ENCODE assay signal across 8 cellular contexts in genomic region chr17:17681187-17681743, GRCh38. TPM values are rescaled to one million over a fixed set of nuclear protein-coding genes. Genes with fewer than 3 reads are reported as not detected.
DNase-seq lines count a peak whose midpoint lies in the region; ATAC-seq and TF ChIP-seq lines count a peak whose summit lies in the region.

Gene RAI1 (plus strand): TSS chr17:17681458. CDS start chr17:17792949, 111,491 bp downstream.

- peaks cover 9 to 19% of the 10 kb centered on the region in 2 donors for H3K4me1 ChIP-seq in lung (ENCODE audit: control insufficient read depth in 2 of 2, insufficient read depth in 2 of 2, low read length in 2 of 2)

- H3K9me3 Mint-ChIP-seq in activated CD8-positive, alpha-beta T cell treated with anti-CD3 and anti-CD28 coated beads for 36 hours: no peaks in the 10 kb centered on the region

- CTCF ChIA-PET in activated CD8-positive, alpha-beta T cell treated with anti-CD3 and anti-CD28 coated beads for 36 hours (lab: Charles Lee): interaction anchor here (0.9 to 2.8 kb wide), 13 partner anchors 8 to 352 kb away, joined by 3 to 22 read pairs (median 7); no protein-coding TSS in a partner anchor

- H3K9me3 ChIP-seq in lung (ENCODE audit: control insufficient read depth in 2 of 2, insufficient read depth in 1 of 2, low read length in 1 of 2): no peaks in the 10 kb centered on the region

- no peaks in the 10 kb centered on the region for H3K27me3 Mint-ChIP-seq in activated CD8-positive, alpha-beta T cell treated with anti-CD3 and anti-CD28 coated beads for 36 hours

- ATAC-seq in GM18909 (IDR thresholded peaks at IDR 0.05; ENCODE audit: poor library complexity, unreplicated experiment) (peak; percentile 55), HG03439 (IDR thresholded peaks at IDR 0.05; ENCODE audit: unreplicated experiment) (peak; percentile 36), lung (ENCODE audit: insufficient read depth, low FRiP score) (peak; percentile 72)
- peak; percentile 65 for ATAC-seq in activated CD8-positive, alpha-beta T cell treated with anti-CD3 and anti-CD28 coated beads for 36 hours

- TF ChIP-seq CTCF in activated CD8-positive, alpha-beta T cell treated with anti-CD3 and anti-CD28 coated beads for 36 hours (IDR thresholded peaks at IDR 0.05): peak; percentile 60
- peak; percentile 49 for TF ChIP-seq CTCF in lung (IDR thresholded peaks at IDR 0.05; ENCODE audit: control extremely low read depth, extremely low read depth)

- peak; percentile 91 for DNase-seq in AG08396 (ENCODE audit: low spot score)
- peak; percentile 93 for DNase-seq in NCI-H82 (lab: John Stamatoyannopoulos, UW)
- DNase-seq in activated CD8-positive, alpha-beta T cell treated with anti-CD3 and anti-CD28 coated beads for 36 hours: peak; percentile 73
- peak; percentile 56 for DNase-seq in effector CD8-positive, alpha-beta T cell (lab: John Stamatoyannopoulos, UW)
- DNase-seq in lung (ENCODE audit: low spot score): peak; percentile 74
- peak in 2 of 3 experiments; percentile 25 to 64 for DNase-seq in stimulated activated CD4-positive, alpha-beta T cell treated with anti-CD3 and anti-CD28 coated beads, TNF-alpha, amount 100 ng/mL, for 24 hours (ENCODE audit: low read depth in 3 of 3)

- WGBS in lung, 2 donors: 0 to 1% methylated on average over 51 to 83 of the region's 84 CpGs

- peaks cover 38% of the 10 kb centered on the region for H3K4me1 Mint-ChIP-seq in activated CD8-positive, alpha-beta T cell treated with anti-CD3 and anti-CD28 coated beads for 36 hours (ENCODE audit: low read depth)

- peak within 1 kb of the TSS; percentile 80 for H3K4me3 Mint-ChIP-seq in activated CD8-positive, alpha-beta T cell treated with anti-CD3 and anti-CD28 coated beads for 36 hours

- intact Hi-C loops in activated CD8-positive, alpha-beta T cell treated with anti-CD3 and anti-CD28 coated beads for 36 hours (cut with micrococcal nuclease): loop anchor here (5.0 kb wide), 1 partner anchor 176 kb away; no protein-coding TSS in a partner anchor

- POLR2A ChIA-PET in activated CD8-positive, alpha-beta T cell treated with anti-CD3 and anti-CD28 coated beads for 36 hours (lab: Charles Lee): interaction anchor here (0.6 to 3.5 kb wide), 15 partner anchors 9 to 211 kb away, joined by 3 to 52 read pairs (median 5); partner anchors contain the start of gene SREBF1

- peak within 1 kb of the TSS; percentile 91 for H3K27ac Mint-ChIP-seq in activated CD8-positive, alpha-beta T cell treated with anti-CD3 and anti-CD28 coated beads for 36 hours

- H3K27me3 ChIP-seq in lung (ENCODE audit: control insufficient read depth, insufficient read depth): no peaks in the 10 kb centered on the region

- no peaks in the 10 kb centered on the region for H3K36me3 ChIP-seq in lung (ENCODE audit: control insufficient read depth in 2 of 2, insufficient read depth in 2 of 2, low read length in 2 of 2)

- peak within 1 kb of the TSS; percentile 61 for H3K4me3 ChIP-seq in lung

- H3K27ac ChIP-seq in lung (ENCODE audit: low read depth in 1 of 2, low read length in 1 of 2): peak within 1 kb of the TSS; percentile 91 to 93

- H3K36me3 Mint-ChIP-seq in activated CD8-positive, alpha-beta T cell treated with anti-CD3 and anti-CD28 coated beads for 36 hours (ENCODE audit: low read depth): peaks cover 3% of the 10 kb centered on the region

RNA-seq across cellular contexts. Expression of gene RAI1, which starts in this region (rescaled TPM):
- 10 to 100 TPM; 18.1 to 20.3 TPM for total RNA-seq in activated CD8-positive, alpha-beta T cell treated with anti-CD3 and anti-CD28 coated beads for 36 hours
- total RNA-seq in lung: 10 to 100 TPM; 41.6 to 44.4 TPM
- polyA plus RNA-seq in lung: 10 to 100 TPM; 14.5 to 15.1 TPM

Comparison
In these comparisons a context has a peak if more than half of its experiments do, and no peak if none do; other contexts are left out.
1. Peak in every context shown above with its lines: DNase-seq, ATAC-seq, H3K4me3 ChIP-seq and H3K27ac ChIP-seq.